ENCODE assay signal across 30 cellular contexts in the genomic region with DNA sequence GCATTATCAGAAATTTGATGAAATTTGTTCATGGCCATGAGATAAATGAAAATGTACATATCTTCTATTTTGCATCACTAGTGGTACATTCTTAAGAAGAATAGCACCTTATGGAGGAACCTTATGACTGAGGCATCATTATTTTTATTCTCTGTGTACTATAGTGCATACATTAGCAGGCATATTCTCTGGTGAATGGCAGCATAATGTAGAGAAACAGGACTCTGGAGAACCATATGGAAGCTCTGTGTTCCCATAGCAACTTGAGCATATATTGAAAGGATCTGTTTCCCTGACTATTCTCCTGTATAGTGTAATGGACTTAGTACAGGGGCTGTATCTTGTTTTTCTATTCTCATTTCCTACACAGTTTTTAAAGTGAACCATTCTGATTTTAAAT.
"Had no signal": no experiment of that assay in that cellular context is flagged by ENCODE, and none has a peak within 500 bp of the region (broad histone marks: within the 10 kb centered on the region; RNA-seq: fewer than 3 reads in every experiment).

No MANE protein-coding gene starts in this region.

- H2AFZ ChIP-seq: neural progenitor cell, parathyroid adenoma had no signal

- H3K4me3 Mint-ChIP-seq: mesothelial cell of epicardium; naive B cell; natural killer cell treated with Interleukin-12 subunit alpha and Interleukin-12 subunit beta and Interleukin-15 and Interleukin-18, amount 100 ng/mL, for 72 hours; neural progenitor cell; stimulated activated naive CD8-positive, alpha-beta T cell treated with anti-CD3 and anti-CD28 coated beads, Interleukin-15, amount 100 ng/mL, for 72 hours had no signal

- H3K9me3 Mint-ChIP-seq: neural progenitor cell had no signal

- H3K36me3 ChIP-seq: esophagus muscularis mucosa, gastroesophageal sphincter, heart right ventricle, left lung, neural progenitor cell, prostate gland, right atrium auricular region, suprapubic skin, transverse colon, upper lobe of right lung, uterus had no signal

- H3K27ac Mint-ChIP-seq: mesothelial cell of epicardium; naive B cell; natural killer cell treated with Interleukin-12 subunit alpha and Interleukin-12 subunit beta and Interleukin-15 and Interleukin-18, amount 100 ng/mL, for 72 hours; neural progenitor cell; stimulated activated naive CD8-positive, alpha-beta T cell treated with anti-CD3 and anti-CD28 coated beads, Interleukin-15, amount 100 ng/mL, for 72 hours had no signal

- H3K27ac ChIP-seq: esophagus muscularis mucosa, foreskin keratinocyte, gastroesophageal sphincter, heart right ventricle, left lung, neural progenitor cell, parathyroid adenoma, prostate gland, right atrium auricular region, suprapubic skin, transverse colon, upper lobe of right lung, uterus had no signal

- H3K79me2 ChIP-seq: parathyroid adenoma had no signal

- H3K4me1 ChIP-seq: esophagus muscularis mucosa, gastroesophageal sphincter, heart right ventricle, left lung, neural progenitor cell, prostate gland, right atrium auricular region, suprapubic skin, transverse colon, upper lobe of right lung, uterus had no signal

- H3K4me1 Mint-ChIP-seq: mesothelial cell of epicardium; naive B cell; neural progenitor cell; stimulated activated naive CD8-positive, alpha-beta T cell treated with anti-CD3 and anti-CD28 coated beads, Interleukin-15, amount 100 ng/mL, for 72 hours had no signal

- H3K27me3 ChIP-seq: esophagus muscularis mucosa, foreskin keratinocyte, gastroesophageal sphincter, heart right ventricle, left lung, neural progenitor cell, right atrium auricular region, suprapubic skin, transverse colon, upper lobe of right lung, uterus had no signal

- H3K27me3 Mint-ChIP-seq: naive B cell; natural killer cell treated with Interleukin-12 subunit alpha and Interleukin-12 subunit beta and Interleukin-15 and Interleukin-18, amount 100 ng/mL, for 72 hours; stimulated activated naive CD8-positive, alpha-beta T cell treated with anti-CD3 and anti-CD28 coated beads, Interleukin-15, amount 100 ng/mL, for 72 hours had no signal

- ATAC-seq: gastroesophageal sphincter; heart right ventricle; left cardiac atrium; left lung; mucosa of descending colon; natural killer cell treated with Interleukin-12 subunit alpha and Interleukin-12 subunit beta and Interleukin-15 and Interleukin-18, amount 100 ng/mL, for 72 hours; sciatic nerve; stimulated activated naive CD8-positive, alpha-beta T cell treated with anti-CD3 and anti-CD28 coated beads, Interleukin-15, amount 100 ng/mL, for 72 hours; upper lobe of right lung had no signal

- H3K36me3 Mint-ChIP-seq: mesothelial cell of epicardium; natural killer cell treated with Interleukin-12 subunit alpha and Interleukin-12 subunit beta and Interleukin-15 and Interleukin-18, amount 100 ng/mL, for 72 hours; neural progenitor cell had no signal

- DNase-seq: dermis blood vessel endothelial cell; effector memory CD4-positive, alpha-beta T cell; heart right ventricle; hippocampal formation; left cardiac atrium; left lung; mesenchymal stem cell; mucosa of descending colon; naive B cell; stimulated activated CD4-positive, alpha-beta T cell treated with anti-CD3 and anti-CD28 coated beads, Interleukin-12 subunit alpha, Interleukin-12 subunit beta, amount 100 ng/mL, for 4 hours; stimulated activated CD4-positive, alpha-beta T cell treated with anti-CD3 and anti-CD28 coated beads, Interleukin-1b, Interleukin-23, amount 100 ng/mL, for 48 hours; stimulated activated CD4-positive, alpha-beta T cell treated with anti-CD3 and anti-CD28 coated beads, Interleukin-4, amount 100 ng/mL, for 1 hour; stimulated activated CD8-positive, alpha-beta memory T cell treated with anti-CD3 and anti-CD28 coated beads, Interleukin-4, amount 100 ng/mL, for 48 hours; stimulated activated naive CD4-positive, alpha-beta T cell; stimulated activated naive CD8-positive, alpha-beta T cell treated with anti-CD3 and anti-CD28 coated beads, Interleukin-15, amount 100 ng/mL, for 72 hours; transverse colon; upper lobe of right lung; uterus had no signal

- H3K4me3 ChIP-seq: esophagus muscularis mucosa, gastroesophageal sphincter, heart right ventricle, left lung, mucosa of descending colon, neural progenitor cell, prostate gland, right atrium auricular region, smooth muscle cell, suprapubic skin, transverse colon, upper lobe of right lung, uterus had no signal
